Comparison of ENCODE assay signal across 14 cellular contexts in the genomic region with DNA sequence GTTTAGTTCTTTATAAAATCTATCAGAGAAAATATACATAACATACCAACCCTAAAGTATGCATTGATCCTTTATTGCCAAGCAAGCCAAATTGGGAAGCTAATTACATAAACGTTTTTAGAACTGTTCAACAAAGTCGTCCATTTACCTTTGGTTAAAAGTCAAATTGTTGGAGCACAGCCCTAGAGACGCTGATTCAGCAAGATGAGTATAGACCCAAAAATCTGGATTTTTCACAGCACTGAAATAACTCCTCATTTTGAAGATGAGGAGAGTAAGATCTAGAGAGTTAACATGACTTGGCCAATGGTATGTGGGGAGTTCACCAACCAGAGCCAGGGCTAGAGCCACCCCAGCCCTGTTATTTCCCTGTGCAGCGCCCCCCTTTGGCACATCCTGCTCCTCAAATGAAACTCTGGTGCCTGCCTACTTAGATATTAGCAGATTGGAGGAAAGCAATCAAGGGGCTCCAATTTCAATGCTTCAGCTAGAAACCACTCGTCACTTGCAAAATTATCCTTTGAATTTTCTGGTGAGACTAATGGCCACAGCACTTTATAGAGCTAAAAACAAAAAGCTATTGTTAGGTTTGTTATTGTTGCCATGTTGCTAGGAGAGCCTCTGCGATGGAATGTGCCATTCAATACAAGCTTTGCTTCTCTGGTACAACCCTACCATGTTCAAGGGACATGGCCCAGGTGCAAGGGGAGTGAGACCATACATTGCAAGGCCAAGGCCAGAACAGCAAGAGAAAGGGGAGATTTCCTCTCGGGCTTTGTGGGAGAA.
DNase-seq lines count a peak whose midpoint lies in the region; ATAC-seq and TF ChIP-seq lines count a peak whose summit lies in the region.
"Had no signal": no experiment of that assay in that cellular context is flagged by ENCODE, and none has a peak within 500 bp of the region (broad histone marks: within the 10 kb centered on the region; RNA-seq: fewer than 3 reads in every experiment).

No MANE protein-coding gene starts in this region.

- no peak overlapping the region for H3K4me3 ChIP-seq in kidney epithelial cell (ENCODE audit: low read depth, low read length)
- H3K4me3 ChIP-seq: coronary artery, pancreas had no signal

- H3K36me3 ChIP-seq in kidney epithelial cell (ENCODE audit: control insufficient read depth, insufficient read depth, low read length): no peaks in the 10 kb centered on the region
- H3K36me3 ChIP-seq: pancreas had no signal

- H3K4me1 Mint-ChIP-seq in chondrocyte (ENCODE audit: low read depth): peaks cover 44% of the 10 kb centered on the region
- H3K4me1 Mint-ChIP-seq: stimulated activated memory B cell treated with anti-CD40 and anti-IgM and Interleukin-4, amounts not matched to agents 10 μg/mL and 1 μg/mL and 100 μg/mL, for 72 hours had no signal

- peak; percentile 20 for DNase-seq in AG08395 (ENCODE audit: low spot score)
- no peak for DNase-seq in chondrocyte (ENCODE audit: low spot score)
- peak; percentile 28 for DNase-seq in kidney epithelial cell (ENCODE audit: low read depth)
- DNase-seq in epidermal melanocyte (ENCODE audit: insufficient read length, low spot score): no peak
- no peak for DNase-seq in HK-2 (ENCODE audit: unreplicated experiment)
- DNase-seq in effector CD8-positive, alpha-beta T cell (lab: John Stamatoyannopoulos, UW): no peak
- DNase-seq: activated CD8-positive, alpha-beta T cell treated with anti-CD3 and anti-CD28 coated beads, Interleukin-2, amount 10 ng/mL, durations not matched to agents 7 days and 5 days; activated naive CD4-positive, alpha-beta T cell treated with anti-CD3 and anti-CD28 coated beads, Interleukin-2, amount 50 U/mL, for 16 hours; NCI-H2029 treated with DMSO at 0.1 percent for 48 hours; pancreas had no signal

- no peak overlapping the region for H3K4me3 Mint-ChIP-seq in chondrocyte (ENCODE audit: unreplicated experiment)
- H3K4me3 Mint-ChIP-seq: activated CD8-positive, alpha-beta T cell treated with anti-CD3 and anti-CD28 coated beads, Interleukin-2, amount 10 ng/mL, durations not matched to agents 7 days and 5 days; stimulated activated memory B cell treated with anti-CD40 and anti-IgM and Interleukin-4, amounts not matched to agents 10 μg/mL and 1 μg/mL and 100 μg/mL, for 72 hours had no signal

- 0 out of 2 replicates have a peak, but pooled peaks have one; percentile 4 for TF ChIP-seq RAD21 in Ishikawa (IDR thresholded peaks at IDR 0.05; ENCODE audit: low read depth)

- H3K9me3 Mint-ChIP-seq in chondrocyte (ENCODE audit: low read depth): no peaks in the 10 kb centered on the region
- H3K9me3 Mint-ChIP-seq: stimulated activated memory B cell treated with anti-CD40 and anti-IgM and Interleukin-4, amounts not matched to agents 10 μg/mL and 1 μg/mL and 100 μg/mL, for 72 hours had no signal

- TF ChIP-seq CTCF in chondrocyte (IDR thresholded peaks at IDR 0.05): peak; percentile 35
- TF ChIP-seq CTCF in kidney epithelial cell (IDR thresholded peaks at IDR 0.05; ENCODE audit: insufficient read depth, low read length, poor library complexity, severe bottlenecking): peak; percentile 24

- H3K36me3 Mint-ChIP-seq in chondrocyte (ENCODE audit: low read depth): no peaks in the 10 kb centered on the region
- H3K36me3 Mint-ChIP-seq: stimulated activated memory B cell treated with anti-CD40 and anti-IgM and Interleukin-4, amounts not matched to agents 10 μg/mL and 1 μg/mL and 100 μg/mL, for 72 hours had no signal

- no peak for ATAC-seq in GM18907 (IDR thresholded peaks at IDR 0.05; ENCODE audit: unreplicated experiment)
- ATAC-seq: activated CD8-positive, alpha-beta T cell treated with anti-CD3 and anti-CD28 coated beads, Interleukin-2, amount 10 ng/mL, durations not matched to agents 7 days and 5 days; stimulated activated memory B cell treated with anti-CD40 and anti-IgM and Interleukin-4, amounts not matched to agents 10 μg/mL and 1 μg/mL and 100 μg/mL, for 72 hours had no signal

- TF ChIP-seq EP300 in Ishikawa (IDR thresholded peaks at IDR 0.05; ENCODE audit: borderline replicate concordance): no peak

- no peaks in the 10 kb centered on the region for H3K27me3 ChIP-seq in kidney epithelial cell (ENCODE audit: control insufficient read depth, insufficient read depth, low read length)
- H3K27me3 ChIP-seq: pancreas had no signal

- H3K27ac Mint-ChIP-seq in chondrocyte (ENCODE audit: unreplicated experiment): no peak overlapping the region
- H3K27ac Mint-ChIP-seq: activated CD8-positive, alpha-beta T cell treated with anti-CD3 and anti-CD28 coated beads, Interleukin-2, amount 10 ng/mL, durations not matched to agents 7 days and 5 days; stimulated activated memory B cell treated with anti-CD40 and anti-IgM and Interleukin-4, amounts not matched to agents 10 μg/mL and 1 μg/mL and 100 μg/mL, for 72 hours had no signal

- no peaks in the 10 kb centered on the region for H3K27me3 Mint-ChIP-seq in chondrocyte (ENCODE audit: low read depth)
- H3K27me3 Mint-ChIP-seq: stimulated activated memory B cell treated with anti-CD40 and anti-IgM and Interleukin-4, amounts not matched to agents 10 μg/mL and 1 μg/mL and 100 μg/mL, for 72 hours had no signal

TF ChIP-seq in Ishikawa, 13 proteins besides CTCF, POLR2A, EP300 and RAD21:
- no peak for TF ChIP-seq CREB1 (IDR thresholded peaks at IDR 0.05; ENCODE audit: low read depth)
- TF ChIP-seq ZBTB7A (IDR thresholded peaks at IDR 0.05; ENCODE audit: low read depth): no peak
- no peak for TF ChIP-seq NFIC (IDR thresholded peaks at IDR 0.05)
- no peak for TF ChIP-seq CEBPB (IDR thresholded peaks at IDR 0.05)
- no peak for TF ChIP-seq FOXM1 (IDR thresholded peaks at IDR 0.05; ENCODE audit: borderline replicate concordance, low read depth)
- TF ChIP-seq TAF1 (IDR thresholded peaks at IDR 0.05; ENCODE audit: low read depth): no peak
- TF ChIP-seq TEAD4 (IDR thresholded peaks at IDR 0.05): no peak
- TF ChIP-seq, protein P1, sequence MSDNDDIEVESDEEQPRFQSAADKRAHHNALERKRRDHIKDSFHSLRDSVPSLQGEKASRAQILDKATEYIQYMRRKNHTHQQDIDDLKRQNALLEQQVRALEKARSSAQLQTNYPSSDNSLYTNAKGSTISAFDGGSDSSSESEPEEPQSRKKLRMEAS (IDR thresholded peaks at IDR 0.05): no peak
- TF ChIP-seq, protein P2, sequence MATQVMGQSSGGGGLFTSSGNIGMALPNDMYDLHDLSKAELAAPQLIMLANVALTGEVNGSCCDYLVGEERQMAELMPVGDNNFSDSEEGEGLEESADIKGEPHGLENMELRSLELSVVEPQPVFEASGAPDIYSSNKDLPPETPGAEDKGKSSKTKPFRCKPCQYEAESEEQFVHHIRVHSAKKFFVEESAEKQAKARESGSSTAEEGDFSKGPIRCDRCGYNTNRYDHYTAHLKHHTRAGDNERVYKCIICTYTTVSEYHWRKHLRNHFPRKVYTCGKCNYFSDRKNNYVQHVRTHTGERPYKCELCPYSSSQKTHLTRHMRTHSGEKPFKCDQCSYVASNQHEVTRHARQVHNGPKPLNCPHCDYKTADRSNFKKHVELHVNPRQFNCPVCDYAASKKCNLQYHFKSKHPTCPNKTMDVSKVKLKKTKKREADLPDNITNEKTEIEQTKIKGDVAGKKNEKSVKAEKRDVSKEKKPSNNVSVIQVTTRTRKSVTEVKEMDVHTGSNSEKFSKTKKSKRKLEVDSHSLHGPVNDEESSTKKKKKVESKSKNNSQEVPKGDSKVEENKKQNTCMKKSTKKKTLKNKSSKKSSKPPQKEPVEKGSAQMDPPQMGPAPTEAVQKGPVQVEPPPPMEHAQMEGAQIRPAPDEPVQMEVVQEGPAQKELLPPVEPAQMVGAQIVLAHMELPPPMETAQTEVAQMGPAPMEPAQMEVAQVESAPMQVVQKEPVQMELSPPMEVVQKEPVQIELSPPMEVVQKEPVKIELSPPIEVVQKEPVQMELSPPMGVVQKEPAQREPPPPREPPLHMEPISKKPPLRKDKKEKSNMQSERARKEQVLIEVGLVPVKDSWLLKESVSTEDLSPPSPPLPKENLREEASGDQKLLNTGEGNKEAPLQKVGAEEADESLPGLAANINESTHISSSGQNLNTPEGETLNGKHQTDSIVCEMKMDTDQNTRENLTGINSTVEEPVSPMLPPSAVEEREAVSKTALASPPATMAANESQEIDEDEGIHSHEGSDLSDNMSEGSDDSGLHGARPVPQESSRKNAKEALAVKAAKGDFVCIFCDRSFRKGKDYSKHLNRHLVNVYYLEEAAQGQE (IDR thresholded peaks at IDR 0.05; ENCODE audit: low read depth): no peak
- TF ChIP-seq TCF12 (IDR thresholded peaks at IDR 0.05; ENCODE audit: low read depth): no peak
TF ChIP-seq in Ishikawa: peak in this region for 0.

Comparison
In these comparisons a context has a peak if more than half of its experiments do, and no peak if none do; other contexts are left out.
1. DNase-seq: peak in AG08395 (single experiment) and kidney epithelial cell (single experiment); none in chondrocyte (single experiment), epidermal melanocyte (single experiment), HK-2 (single experiment) and effector CD8-positive, alpha-beta T cell (single experiment).